ENCODE assay signal across 10 cellular contexts in the genomic region with DNA sequence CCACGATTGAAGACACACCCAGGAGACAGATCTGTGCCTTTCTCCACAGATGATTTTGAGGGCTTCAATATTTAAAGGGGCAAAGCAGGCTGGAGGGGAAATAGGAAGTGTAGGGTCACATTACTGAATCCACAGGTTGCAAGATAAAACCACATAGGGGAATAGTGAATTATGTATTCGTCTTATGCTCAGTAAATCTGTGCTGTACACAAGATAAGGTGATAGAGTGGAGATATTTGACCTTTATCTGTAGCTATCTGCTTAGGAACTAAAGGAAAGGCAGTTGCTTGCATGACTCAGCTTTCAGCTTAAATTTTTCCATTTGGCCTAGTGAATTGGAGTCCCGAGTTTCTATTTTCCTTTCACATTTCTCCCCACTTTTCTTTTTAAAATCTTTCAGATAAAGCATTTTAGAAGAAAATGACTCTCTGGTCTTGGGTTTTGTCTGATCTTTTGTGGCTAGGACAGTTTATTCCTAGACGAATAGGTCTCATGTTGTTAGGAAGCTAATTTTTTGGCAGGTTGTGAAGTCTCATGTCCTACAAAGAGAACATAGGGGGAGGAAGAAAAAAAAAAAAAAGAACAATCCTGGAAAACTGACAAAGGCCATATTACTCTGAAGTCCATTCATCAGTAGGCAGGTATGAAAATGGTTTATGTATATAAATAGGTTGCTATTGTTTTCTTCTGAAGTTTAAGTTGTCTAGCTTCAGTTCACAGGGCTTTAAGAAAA. TPM values are rescaled to one million over a fixed set of nuclear protein-coding genes. Genes with fewer than 3 reads are reported as not detected.
DNase-seq lines count a peak whose midpoint lies in the region; TF ChIP-seq lines count a peak whose summit lies in the region.
"Had no signal": no experiment of that assay in that cellular context is flagged by ENCODE, and none has a peak within 500 bp of the region (broad histone marks: within the 10 kb centered on the region; RNA-seq: fewer than 3 reads in every experiment).

No MANE protein-coding gene starts in this region.

- H3K4me2 ChIP-seq in skeletal muscle satellite cell (ENCODE audit: low read length), result peak overlapping the region; percentile 40

- POLR2A ChIA-PET in HEK293 (lab: Yijun Ruan, JAX), result no interaction called here

- H3K4me1 ChIP-seq in HEK293 (ENCODE audit: control insufficient read depth, insufficient read depth, low read length) (no peaks in the 10 kb centered on the region), adipocyte (ENCODE audit: control insufficient read depth, insufficient read depth, low read length) (peaks cover 56% of the 10 kb centered on the region), iPS-20b (ENCODE audit: insufficient read depth, low read length) (no peaks in the 10 kb centered on the region), skeletal muscle satellite cell (ENCODE audit: control insufficient read depth, insufficient read depth, low read length) (peaks cover 36% of the 10 kb centered on the region)

- no peak for TF ChIP-seq CTCF in HEK293 (tag by site-specific recombination; IDR thresholded peaks at IDR 0.05)

- no peaks in the 10 kb centered on the region for H3K9me3 ChIP-seq in HEK293 (ENCODE audit: control insufficient read depth, insufficient read depth, low read depth, low read length)
- H3K9me3 ChIP-seq in adipocyte (ENCODE audit: control insufficient read depth, low read length), result no peaks in the 10 kb centered on the region
- no peaks in the 10 kb centered on the region for H3K9me3 ChIP-seq in iPS-20b (ENCODE audit: insufficient read depth, low read depth, low read length)
- H3K9me3 ChIP-seq in skeletal muscle satellite cell (replicated peaks; ENCODE audit: low read length), result no peaks in the 10 kb centered on the region

- peak; percentile 69 for DNase-seq in adipocyte (ENCODE audit: low read depth)
- no peak for DNase-seq in activated CD8-positive, alpha-beta memory T cell treated with anti-CD3 and anti-CD28 coated beads, Interleukin-2, amount 50 U/mL, for 48 hours
- DNase-seq in NK-92 treated with Interleukin-12 subunit alpha and Interleukin-12 subunit beta, amount 100 ng/mL, for 24 hours (lab: John Stamatoyannopoulos, UW), result no peak
- DNase-seq in NOMO-1 treated with DMSO at 0.1 percent for 48 hours (lab: John Stamatoyannopoulos, UW; ENCODE audit: unreplicated experiment), result no peak
- DNase-seq in AG08395 (ENCODE audit: low spot score), result no peak
- DNase-seq: NCI-H524 treated with DMSO at 0.1 percent for 48 hours had no signal

- CTCF ChIA-PET in HEK293 (lab: Yijun Ruan, JAX), result interaction anchor here (0.6 to 2.4 kb wide), 3 partner anchors 19 to 136 kb away, joined by 3 to 6 read pairs (median 4); no protein-coding TSS in a partner anchor

- peak overlapping the region; percentile 67 for H3K9ac ChIP-seq in adipocyte (ENCODE audit: low read length)
- H3K9ac ChIP-seq in iPS-20b (ENCODE audit: low read depth, low read length), result peak overlapping the region; percentile 3; the same call in 1 of the 2 replicates
- H3K9ac ChIP-seq in skeletal muscle satellite cell (ENCODE audit: low read depth, low read length), result peak overlapping the region; percentile 39

- H3K27me3 ChIP-seq in adipocyte (replicated peaks; ENCODE audit: control insufficient read depth, insufficient read depth, low read length) (no peaks in the 10 kb centered on the region), iPS-20b (ENCODE audit: insufficient read depth, low read length) (no peaks in the 10 kb centered on the region), skeletal muscle satellite cell (ENCODE audit: control insufficient read depth, insufficient read depth, low read length) (no peaks in the 10 kb centered on the region)

- H3K27ac ChIP-seq in HEK293 (ENCODE audit: extremely low read depth, low read depth, low read length) (no peak overlapping the region), iPS-20b (ENCODE audit: low read length) (no peak overlapping the region)
- H3K27ac ChIP-seq: HL-60 had no signal

- H3K4me3 ChIP-seq in HEK293 (ENCODE audit: low read depth, low read length) (no peak overlapping the region), adipocyte (ENCODE audit: low read length) (peak overlapping the region; percentile 24), iPS-20b (ENCODE audit: low read length) (no peak overlapping the region), skeletal muscle satellite cell (ENCODE audit: low read length) (no peak overlapping the region)

- H3K36me3 ChIP-seq in HEK293 (ENCODE audit: control insufficient read depth in 2 of 2, insufficient read depth in 1 of 2, low read length in 2 of 2) (no peaks in the 10 kb centered on the region), adipocyte (ENCODE audit: control insufficient read depth, insufficient read depth, low read length, severe bottlenecking) (no peaks in the 10 kb centered on the region), iPS-20b (ENCODE audit: insufficient read depth, low read depth, low read length) (no peaks in the 10 kb centered on the region), skeletal muscle satellite cell (ENCODE audit: insufficient read depth, low read length) (no peaks in the 10 kb centered on the region)

TF ChIP-seq in HEK293, 187 proteins besides CTCF, POLR2A, EP300 and RAD21:
- no peak for TF ChIP-seq ZNF274 (IDR thresholded peaks at IDR 0.05; ENCODE audit: low read length)
- TF ChIP-seq ZNF274 (tag by site-specific recombination; IDR thresholded peaks at IDR 0.05; ENCODE audit: borderline replicate concordance), result no peak
- TF ChIP-seq PRDM1 (tag by site-specific recombination; IDR thresholded peaks at IDR 0.05), result peak; percentile 58
- TF ChIP-seq, protein P1, sequence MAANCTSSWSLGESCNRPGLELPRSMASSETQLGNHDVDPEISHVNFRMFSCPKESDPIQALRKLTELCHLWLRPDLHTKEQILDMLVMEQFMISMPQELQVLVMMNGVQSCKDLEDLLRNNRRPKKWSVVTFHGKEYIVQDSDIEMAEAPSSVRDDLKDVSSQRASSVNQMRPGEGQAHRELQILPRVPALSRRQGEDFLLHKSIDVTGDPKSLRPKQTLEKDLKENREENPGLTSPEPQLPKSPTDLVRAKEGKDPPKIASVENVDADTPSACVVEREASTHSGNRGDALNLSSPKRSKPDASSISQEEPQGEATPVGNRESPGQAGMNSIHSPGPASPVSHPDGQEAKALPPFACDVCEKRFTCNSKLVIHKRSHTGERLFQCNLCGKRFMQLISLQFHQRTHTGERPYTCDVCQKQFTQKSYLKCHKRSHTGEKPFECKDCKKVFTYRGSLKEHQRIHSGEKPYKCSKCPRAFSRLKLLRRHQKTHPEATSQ (tag by site-specific recombination; IDR thresholded peaks at IDR 0.05), result no peak

RNA-seq across cellular contexts. Expression of a gene that starts 55.4 kb away (rescaled TPM):
- 11.4 and 12.5 TPM in 2 replicates for total RNA-seq in skeletal muscle satellite cell (2012; rRNA removed)

Comparison
In these comparisons a context has a peak if more than half of its experiments do, and no peak if none do; other contexts are left out.
1. H3K9ac ChIP-seq: peak in every context shown above with its lines; median percentile 67 in adipocyte; 39 in skeletal muscle satellite cell; 3 in iPS-20b.